8 cellular contexts compared by ENCODE assay signal in the genomic region with DNA sequence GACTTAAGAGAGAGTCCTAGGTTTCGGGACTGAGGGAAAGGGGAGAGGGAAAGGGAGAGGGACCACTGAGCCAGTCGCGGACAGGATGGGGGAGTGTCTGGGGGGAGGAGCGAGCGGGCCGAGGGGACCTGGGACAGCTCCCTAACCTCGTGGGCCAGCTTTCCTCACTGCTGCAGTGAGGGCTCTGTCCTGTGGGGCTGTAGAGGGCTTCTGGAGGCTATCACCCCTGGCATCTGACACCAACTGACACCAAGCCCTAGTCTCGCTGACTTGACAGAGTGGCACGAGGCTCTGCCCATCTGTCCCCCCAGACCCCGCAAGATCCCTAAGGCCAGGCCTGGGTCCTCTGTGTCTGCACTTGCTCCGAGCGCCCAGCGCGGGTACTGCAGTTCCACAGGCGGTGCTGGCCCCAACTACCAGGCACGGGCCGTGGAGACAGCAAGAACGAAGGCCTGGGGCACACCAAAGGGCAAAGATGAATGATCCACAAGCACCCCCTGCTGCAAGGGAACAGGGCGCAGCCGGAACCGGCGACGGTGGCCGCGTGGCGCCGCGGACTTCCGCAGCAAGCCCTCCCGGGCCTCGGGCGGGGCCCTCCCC. TPM values are rescaled to one million over a fixed set of nuclear protein-coding genes. Genes with fewer than 3 reads are reported as not detected.
DNase-seq lines count a peak whose midpoint lies in the region; ATAC-seq and TF ChIP-seq lines count a peak whose summit lies in the region.

No MANE protein-coding gene starts in this region.

- H3K4me1 ChIP-seq in fibroblast of lung (ENCODE audit: control insufficient read depth, extremely low read depth, insufficient read depth, low read length) = peaks cover 2% of the 10 kb centered on the region
- no peaks in the 10 kb centered on the region for H3K4me1 ChIP-seq in neuron (ENCODE audit: insufficient read depth, low read length)

- H4K20me1 ChIP-seq in fibroblast of lung (ENCODE audit: control insufficient read depth, extremely low read depth, insufficient read depth, low read length) = no peaks in the 10 kb centered on the region

- H3K4me1 Mint-ChIP-seq in WTC11 = no peaks in the 10 kb centered on the region

- POLR2A ChIA-PET in WTC11 (lab: Charles Lee) = interaction anchor here (0.6 to 0.7 kb wide), 2 partner anchors 16 to 39 kb away, joined by 3 read pairs; no protein-coding TSS in a partner anchor

- peak overlapping the region; percentile 59 for H3K9ac ChIP-seq in fibroblast of lung (ENCODE audit: insufficient read depth, low read length)

- H3K9me3 Mint-ChIP-seq in WTC11 = no peaks in the 10 kb centered on the region

- peak; percentile 34 for ATAC-seq in GM21367 (IDR thresholded peaks at IDR 0.05; ENCODE audit: unreplicated experiment)
- peak; percentile 28 for ATAC-seq in HG03565 (IDR thresholded peaks at IDR 0.05; ENCODE audit: unreplicated experiment)
- ATAC-seq in WTC11 = peak; percentile 31

- CTCF ChIA-PET in WTC11 (lab: Charles Lee) = interaction anchor here (0.6 to 3.2 kb wide), 26 partner anchors 8 to 437 kb away, joined by 3 to 54 read pairs (median 4); a partner anchor contains a TSS

- H3K36me3 ChIP-seq in fibroblast of lung (ENCODE audit: control insufficient read depth, insufficient read depth, low read length) (no peaks in the 10 kb centered on the region), neuron (ENCODE audit: insufficient read depth, low read length) (no peaks in the 10 kb centered on the region)

- no peaks in the 10 kb centered on the region for H3K79me2 ChIP-seq in fibroblast of lung (ENCODE audit: control insufficient read depth, insufficient read depth, low read length)

- peak overlapping the region; percentile 90 for H3K4me2 ChIP-seq in fibroblast of lung (ENCODE audit: extremely low read depth, insufficient read depth, low read length)

- H2AFZ ChIP-seq in fibroblast of lung (ENCODE audit: low read length) (peak overlapping the region; percentile 17), neuron (ENCODE audit: low read depth, low read length) (peak overlapping the region; percentile 57)

- peak; percentile 4 for DNase-seq in GF-D8 (lab: John Stamatoyannopoulos, UW)
- peak; percentile 29 for DNase-seq in WTC11 (ENCODE audit: low spot score)
- no peak for DNase-seq in fibroblast of lung (ENCODE audit: low read depth in 2 of 2)
- DNase-seq in NCI-H2029 (lab: John Stamatoyannopoulos, UW) = no peak
- no peak for DNase-seq in putamen (ENCODE audit: low spot score)

- no peaks in the 10 kb centered on the region for H3K36me3 Mint-ChIP-seq in WTC11

- H3K27me3 ChIP-seq in fibroblast of lung (ENCODE audit: control insufficient read depth, insufficient read depth, low read length) (no peaks in the 10 kb centered on the region), neuron (ENCODE audit: insufficient read depth, low read length) (no peaks in the 10 kb centered on the region)

- H3K9me3 ChIP-seq in fibroblast of lung (ENCODE audit: control insufficient read depth, insufficient read depth, low read depth, low read length) (no peaks in the 10 kb centered on the region), neuron (ENCODE audit: low read length) (no peaks in the 10 kb centered on the region)

- peak overlapping the region; percentile 14 for H3K27ac ChIP-seq in fibroblast of lung (ENCODE audit: insufficient read depth, low read length)

- no peak overlapping the region for H3K27ac Mint-ChIP-seq in WTC11

- H3K27me3 Mint-ChIP-seq in WTC11 (ENCODE audit: low read depth) = peaks cover 14% of the 10 kb centered on the region

- TF ChIP-seq CTCF in WTC11 (IDR thresholded peaks at IDR 0.05) = no peak
- TF ChIP-seq CTCF in fibroblast of lung (conservative IDR thresholded peaks at IDR 0.05 in 1 of 2, IDR thresholded peaks at IDR 0.05 in 1 of 2; ENCODE audit: low read depth in 1 of 2, low read length in 2 of 2) = no peak

- H3K4me3 Mint-ChIP-seq in WTC11 = peak overlapping the region; percentile 76

- H3K4me3 ChIP-seq in fibroblast of lung (replicated peaks in 1 of 4; ENCODE audit: control extremely low read depth in 1 of 4, insufficient read depth in 1 of 4, low read depth in 3 of 4, low read length in 4 of 4) = peak overlapping the region; percentile 63 to 72 (median 65)
- peak overlapping the region; percentile 82 for H3K4me3 ChIP-seq in neuron (ENCODE audit: low read length)

TF ChIP-seq in WTC11, 78 proteins besides CTCF, POLR2A, EP300 and RAD21:
- TF ChIP-seq CREB1 (CRISPR knock-in tag; IDR thresholded peaks at IDR 0.05) (no peak), ZNF219 (CRISPR knock-in tag; IDR thresholded peaks at IDR 0.05; ENCODE audit: borderline replicate concordance) (no peak), GTF2I (CRISPR knock-in tag; conservative IDR thresholded peaks at IDR 0.05) (no peak)
- TF ChIP-seq, protein P1, sequence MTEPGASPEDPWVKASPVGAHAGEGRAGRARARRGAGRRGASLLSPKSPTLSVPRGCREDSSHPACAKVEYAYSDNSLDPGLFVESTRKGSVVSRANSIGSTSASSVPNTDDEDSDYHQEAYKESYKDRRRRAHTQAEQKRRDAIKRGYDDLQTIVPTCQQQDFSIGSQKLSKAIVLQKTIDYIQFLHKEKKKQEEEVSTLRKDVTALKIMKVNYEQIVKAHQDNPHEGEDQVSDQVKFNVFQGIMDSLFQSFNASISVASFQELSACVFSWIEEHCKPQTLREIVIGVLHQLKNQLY (CRISPR knock-in tag; IDR thresholded peaks at IDR 0.05) = no peak
- TF ChIP-seq, protein P2, sequence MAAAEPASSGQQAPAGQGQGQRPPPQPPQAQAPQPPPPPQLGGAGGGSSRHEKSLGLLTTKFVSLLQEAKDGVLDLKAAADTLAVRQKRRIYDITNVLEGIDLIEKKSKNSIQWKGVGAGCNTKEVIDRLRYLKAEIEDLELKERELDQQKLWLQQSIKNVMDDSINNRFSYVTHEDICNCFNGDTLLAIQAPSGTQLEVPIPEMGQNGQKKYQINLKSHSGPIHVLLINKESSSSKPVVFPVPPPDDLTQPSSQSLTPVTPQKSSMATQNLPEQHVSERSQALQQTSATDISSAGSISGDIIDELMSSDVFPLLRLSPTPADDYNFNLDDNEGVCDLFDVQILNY (CRISPR knock-in tag; IDR thresholded peaks at IDR 0.05) = no peak
- TF ChIP-seq, protein P3, sequence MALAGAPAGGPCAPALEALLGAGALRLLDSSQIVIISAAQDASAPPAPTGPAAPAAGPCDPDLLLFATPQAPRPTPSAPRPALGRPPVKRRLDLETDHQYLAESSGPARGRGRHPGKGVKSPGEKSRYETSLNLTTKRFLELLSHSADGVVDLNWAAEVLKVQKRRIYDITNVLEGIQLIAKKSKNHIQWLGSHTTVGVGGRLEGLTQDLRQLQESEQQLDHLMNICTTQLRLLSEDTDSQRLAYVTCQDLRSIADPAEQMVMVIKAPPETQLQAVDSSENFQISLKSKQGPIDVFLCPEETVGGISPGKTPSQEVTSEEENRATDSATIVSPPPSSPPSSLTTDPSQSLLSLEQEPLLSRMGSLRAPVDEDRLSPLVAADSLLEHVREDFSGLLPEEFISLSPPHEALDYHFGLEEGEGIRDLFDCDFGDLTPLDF (CRISPR knock-in tag; IDR thresholded peaks at IDR 0.05) = no peak

RNA-seq across cellular contexts. Expression of a gene that starts 0.5 kb away (rescaled TPM):
- 46.5 to 52.9 TPM (median 52.2 TPM) in 3 replicates for total RNA-seq in WTC11 (2021)
- 7.3 and 10.5 TPM in 2 replicates for total RNA-seq in fibroblast of lung
- polyA plus RNA-seq in fibroblast of lung = 10.4 and 17.1 TPM in 2 replicates
- polyA plus RNA-seq in fibroblast of lung (2012) = 19.7 and 34.0 TPM in 2 replicates
- 17.3 and 27.3 TPM in 2 replicates for polyA minus RNA-seq in fibroblast of lung (ENCODE audit: low replicate concordance)

RNA-seq across cellular contexts. Expression of a gene that starts 24.1 kb away (rescaled TPM):
- total RNA-seq in WTC11 (2021) (0.78 to 1.5 TPM (median 1.0 TPM) in 3 replicates), fibroblast of lung (1.8 and 3.1 TPM in 2 replicates)
- polyA plus RNA-seq in fibroblast of lung = 0.08 TPM in 1 of 2 replicates, not detected in the other
- 0.14 TPM in 2 replicates for polyA plus RNA-seq in fibroblast of lung (2012)
- polyA minus RNA-seq in fibroblast of lung (ENCODE audit: low replicate concordance) = 0.98 TPM in 1 of 2 replicates, not detected in the other

RNA-seq across cellular contexts. Expression of a gene that starts 24.9 kb away (rescaled TPM):
- 1.8 to 3.7 TPM (median 3.2 TPM) in 3 replicates for total RNA-seq in WTC11 (2021)
- 10.1 and 18.7 TPM in 2 replicates for total RNA-seq in fibroblast of lung
- 21.4 and 61.7 TPM in 2 replicates for polyA plus RNA-seq in fibroblast of lung
- polyA plus RNA-seq in fibroblast of lung (2012) = 38.1 and 143 TPM in 2 replicates
- polyA minus RNA-seq in fibroblast of lung (ENCODE audit: low replicate concordance) = 40.5 and 212 TPM in 2 replicates

RNA-seq across cellular contexts. Expression of a gene that starts 47.5 kb away (rescaled TPM):
- 0.28 to 0.32 TPM (median 0.30 TPM) in 3 replicates for total RNA-seq in WTC11 (2021)
- not detected in 2 replicates for total RNA-seq in fibroblast of lung
- not detected in 2 replicates for polyA plus RNA-seq in fibroblast of lung
- not detected in 2 replicates for polyA plus RNA-seq in fibroblast of lung (2012)
- polyA minus RNA-seq in fibroblast of lung (ENCODE audit: low replicate concordance) = not detected in 2 replicates

RNA-seq across cellular contexts. Expression of a gene that starts 58.6 kb away (rescaled TPM):
- total RNA-seq in WTC11 (2021) = 0.23 to 0.31 TPM (median 0.27 TPM) in 3 replicates
- total RNA-seq in fibroblast of lung = 0.17 and 0.26 TPM in 2 replicates
- 0.06 and 0.09 TPM in 2 replicates for polyA plus RNA-seq in fibroblast of lung
- 0.05 and 0.09 TPM in 2 replicates for polyA plus RNA-seq in fibroblast of lung (2012)
- 0.11 TPM in 1 of 2 replicates, not detected in the other for polyA minus RNA-seq in fibroblast of lung (ENCODE audit: low replicate concordance)

Comparison
In these comparisons a context has a peak if more than half of its experiments do, and no peak if none do; other contexts are left out.
1. DNase-seq: peak in GF-D8 (single experiment) and WTC11 (single experiment); none in fibroblast of lung (0 of 2), NCI-H2029 (single experiment) and putamen (single experiment).
2. Peak in every context shown above with its lines, with median percentiles within 50 percentile points of each other: ATAC-seq.